ENCODE assay signal across 8 cellular contexts in the genomic region with DNA sequence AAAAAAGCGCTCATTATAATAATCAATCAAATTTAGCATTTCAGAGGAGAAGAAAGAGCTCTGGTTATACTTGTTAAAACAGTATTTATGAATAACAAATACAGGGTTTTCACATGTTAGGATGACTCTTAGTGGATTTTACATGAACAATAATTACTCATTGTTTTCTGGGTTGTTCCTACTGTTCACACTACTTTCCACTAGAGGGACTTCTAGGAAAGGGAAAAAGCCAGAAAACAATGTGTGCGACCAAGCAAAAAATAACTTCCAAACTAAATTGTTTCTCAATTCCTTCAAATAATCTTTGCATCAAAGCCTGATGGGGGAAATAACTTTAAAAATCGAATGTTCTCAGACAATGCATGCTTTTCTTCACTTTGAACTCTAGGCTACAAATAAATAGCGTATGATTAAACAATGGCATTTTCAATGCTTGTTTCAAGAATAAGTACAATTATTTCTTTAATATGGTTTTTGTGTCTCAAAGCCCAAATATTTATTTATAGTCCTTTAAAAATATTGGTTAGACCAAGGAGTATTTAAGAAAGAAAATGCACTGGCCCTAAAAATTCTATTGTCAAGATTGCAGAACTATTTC.
DNase-seq lines count a peak whose midpoint lies in the region; ATAC-seq, FAIRE-seq and TF ChIP-seq lines count a peak whose summit lies in the region.
"Had no signal": no experiment of that assay in that cellular context is flagged by ENCODE, and none has a peak within 500 bp of the region (broad histone marks: within the 10 kb centered on the region; RNA-seq: fewer than 3 reads in every experiment).

No MANE protein-coding gene starts in this region.

- H3K27ac ChIP-seq in uterus = no peak overlapping the region
- H3K27ac ChIP-seq: neutrophil had no signal

- intact Hi-C loops in uterus (cut with DNase I; ENCODE audit: low total_unique reads) = no loop called here

- no peaks in the 10 kb centered on the region for H3K36me3 ChIP-seq in uterus
- H3K36me3 ChIP-seq: neutrophil had no signal

- no peak overlapping the region for H3K4me3 ChIP-seq in uterus

- no peaks in the 10 kb centered on the region for H3K4me1 ChIP-seq in uterus

- no peaks in the 10 kb centered on the region for H3K9me3 Mint-ChIP-seq in WTC11

- peak; percentile 2 for DNase-seq in HuH-7 (ENCODE audit: low spot score)
- DNase-seq in WTC11 (ENCODE audit: low spot score) = no peak
- DNase-seq in uterus = no peak

- CTCF ChIA-PET in WTC11 (lab: Charles Lee) = no interaction called here

- H3K9me3 ChIP-seq in uterus = no peaks in the 10 kb centered on the region
- H3K9me3 ChIP-seq: neutrophil had no signal

- no peaks in the 10 kb centered on the region for H3K27me3 Mint-ChIP-seq in WTC11 (ENCODE audit: low read depth)

- POLR2A ChIA-PET in WTC11 (lab: Charles Lee) = no interaction called here

- no peaks in the 10 kb centered on the region for H3K4me1 Mint-ChIP-seq in WTC11

- FAIRE-seq in islet of Langerhans (lab: Jason Lieb, UNC) = peak; percentile 97

- H3K27me3 ChIP-seq in uterus = no peaks in the 10 kb centered on the region

- ATAC-seq in WTC11 (peak; percentile 41; the same call in 1 of the 2 replicates), HG03378 (IDR thresholded peaks at IDR 0.05; ENCODE audit: unreplicated experiment) (no peak), HG03342 (IDR thresholded peaks at IDR 0.05; ENCODE audit: unreplicated experiment) (no peak)

- H3K4me3 Mint-ChIP-seq in WTC11 = no peak overlapping the region

- TF ChIP-seq CTCF in GM12872 (IDR thresholded peaks at IDR 0.05; ENCODE audit: insufficient read depth, low read depth, low read length) (peak; percentile 46; the same call in 2 of the 3 replicates), WTC11 (IDR thresholded peaks at IDR 0.05) (peak; percentile 64), uterus (IDR thresholded peaks at IDR 0.05) (peak; percentile 36 to 46 (median 38))

- no peaks in the 10 kb centered on the region for H3K36me3 Mint-ChIP-seq in WTC11

- no peak overlapping the region for H3K27ac Mint-ChIP-seq in WTC11

- TF ChIP-seq POLR2A in uterus (IDR thresholded peaks at IDR 0.05) = no peak

TF ChIP-seq in WTC11, 78 proteins besides CTCF, POLR2A, EP300 and RAD21:
- TF ChIP-seq, protein P1, sequence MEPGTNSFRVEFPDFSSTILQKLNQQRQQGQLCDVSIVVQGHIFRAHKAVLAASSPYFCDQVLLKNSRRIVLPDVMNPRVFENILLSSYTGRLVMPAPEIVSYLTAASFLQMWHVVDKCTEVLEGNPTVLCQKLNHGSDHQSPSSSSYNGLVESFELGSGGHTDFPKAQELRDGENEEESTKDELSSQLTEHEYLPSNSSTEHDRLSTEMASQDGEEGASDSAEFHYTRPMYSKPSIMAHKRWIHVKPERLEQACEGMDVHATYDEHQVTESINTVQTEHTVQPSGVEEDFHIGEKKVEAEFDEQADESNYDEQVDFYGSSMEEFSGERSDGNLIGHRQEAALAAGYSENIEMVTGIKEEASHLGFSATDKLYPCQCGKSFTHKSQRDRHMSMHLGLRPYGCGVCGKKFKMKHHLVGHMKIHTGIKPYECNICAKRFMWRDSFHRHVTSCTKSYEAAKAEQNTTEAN (CRISPR knock-in tag; IDR thresholded peaks at IDR 0.05) = no peak
- TF ChIP-seq, protein P2, sequence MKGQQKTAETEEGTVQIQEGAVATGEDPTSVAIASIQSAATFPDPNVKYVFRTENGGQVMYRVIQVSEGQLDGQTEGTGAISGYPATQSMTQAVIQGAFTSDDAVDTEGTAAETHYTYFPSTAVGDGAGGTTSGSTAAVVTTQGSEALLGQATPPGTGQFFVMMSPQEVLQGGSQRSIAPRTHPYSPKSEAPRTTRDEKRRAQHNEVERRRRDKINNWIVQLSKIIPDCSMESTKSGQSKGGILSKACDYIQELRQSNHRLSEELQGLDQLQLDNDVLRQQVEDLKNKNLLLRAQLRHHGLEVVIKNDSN (CRISPR knock-in tag; IDR thresholded peaks at IDR 0.05) = no peak
- no peak for TF ChIP-seq NR1H2 (CRISPR knock-in tag; IDR thresholded peaks at IDR 0.05)
- TF ChIP-seq ZBTB21 (CRISPR knock-in tag; IDR thresholded peaks at IDR 0.05; ENCODE audit: borderline replicate concordance) = no peak
- TF ChIP-seq ZNF396 (CRISPR knock-in tag; IDR thresholded peaks at IDR 0.05; ENCODE audit: borderline replicate concordance) = no peak
- no peak for TF ChIP-seq ZNF671 (CRISPR knock-in tag; IDR thresholded peaks at IDR 0.05)
- no peak for TF ChIP-seq ZNF263 (CRISPR knock-in tag; IDR thresholded peaks at IDR 0.05; ENCODE audit: low read depth)
- no peak for TF ChIP-seq JUN (CRISPR knock-in tag; IDR thresholded peaks at IDR 0.05)
- TF ChIP-seq, protein P3, sequence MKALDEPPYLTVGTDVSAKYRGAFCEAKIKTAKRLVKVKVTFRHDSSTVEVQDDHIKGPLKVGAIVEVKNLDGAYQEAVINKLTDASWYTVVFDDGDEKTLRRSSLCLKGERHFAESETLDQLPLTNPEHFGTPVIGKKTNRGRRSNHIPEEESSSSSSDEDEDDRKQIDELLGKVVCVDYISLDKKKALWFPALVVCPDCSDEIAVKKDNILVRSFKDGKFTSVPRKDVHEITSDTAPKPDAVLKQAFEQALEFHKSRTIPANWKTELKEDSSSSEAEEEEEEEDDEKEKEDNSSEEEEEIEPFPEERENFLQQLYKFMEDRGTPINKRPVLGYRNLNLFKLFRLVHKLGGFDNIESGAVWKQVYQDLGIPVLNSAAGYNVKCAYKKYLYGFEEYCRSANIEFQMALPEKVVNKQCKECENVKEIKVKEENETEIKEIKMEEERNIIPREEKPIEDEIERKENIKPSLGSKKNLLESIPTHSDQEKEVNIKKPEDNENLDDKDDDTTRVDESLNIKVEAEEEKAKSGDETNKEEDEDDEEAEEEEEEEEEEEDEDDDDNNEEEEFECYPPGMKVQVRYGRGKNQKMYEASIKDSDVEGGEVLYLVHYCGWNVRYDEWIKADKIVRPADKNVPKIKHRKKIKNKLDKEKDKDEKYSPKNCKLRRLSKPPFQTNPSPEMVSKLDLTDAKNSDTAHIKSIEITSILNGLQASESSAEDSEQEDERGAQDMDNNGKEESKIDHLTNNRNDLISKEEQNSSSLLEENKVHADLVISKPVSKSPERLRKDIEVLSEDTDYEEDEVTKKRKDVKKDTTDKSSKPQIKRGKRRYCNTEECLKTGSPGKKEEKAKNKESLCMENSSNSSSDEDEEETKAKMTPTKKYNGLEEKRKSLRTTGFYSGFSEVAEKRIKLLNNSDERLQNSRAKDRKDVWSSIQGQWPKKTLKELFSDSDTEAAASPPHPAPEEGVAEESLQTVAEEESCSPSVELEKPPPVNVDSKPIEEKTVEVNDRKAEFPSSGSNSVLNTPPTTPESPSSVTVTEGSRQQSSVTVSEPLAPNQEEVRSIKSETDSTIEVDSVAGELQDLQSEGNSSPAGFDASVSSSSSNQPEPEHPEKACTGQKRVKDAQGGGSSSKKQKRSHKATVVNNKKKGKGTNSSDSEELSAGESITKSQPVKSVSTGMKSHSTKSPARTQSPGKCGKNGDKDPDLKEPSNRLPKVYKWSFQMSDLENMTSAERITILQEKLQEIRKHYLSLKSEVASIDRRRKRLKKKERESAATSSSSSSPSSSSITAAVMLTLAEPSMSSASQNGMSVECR (CRISPR knock-in tag; IDR thresholded peaks at IDR 0.05; ENCODE audit: borderline replicate concordance) = no peak
- TF ChIP-seq SMAD4 (CRISPR knock-in tag; IDR thresholded peaks at IDR 0.05) = no peak
- TF ChIP-seq FOXJ3 (CRISPR knock-in tag; IDR thresholded peaks at IDR 0.05; ENCODE audit: borderline replicate concordance) = no peak
- TF ChIP-seq ZNF232 (CRISPR knock-in tag; IDR thresholded peaks at IDR 0.05) = no peak
